11 cellular contexts compared by ENCODE assay signal in genomic region chr15:91855241-91855640, GRCh38. TPM values are rescaled to one million over a fixed set of nuclear protein-coding genes. Genes with fewer than 3 reads are reported as not detected.
DNase-seq lines count a peak whose midpoint lies in the region; ATAC-seq and TF ChIP-seq lines count a peak whose summit lies in the region.
"Had no signal": no experiment of that assay in that cellular context is flagged by ENCODE, and none has a peak within 500 bp of the region (broad histone marks: within the 10 kb centered on the region; RNA-seq: fewer than 3 reads in every experiment).

No MANE protein-coding gene starts in this region.

- TF ChIP-seq CTCF in left lung (IDR thresholded peaks at IDR 0.05) (no peak), WERI-Rb-1 (IDR thresholded peaks at IDR 0.05; ENCODE audit: low read depth, low read length) (no peak)

- H3K4me1 ChIP-seq in left lung = peaks cover 35 to 73% of the 10 kb centered on the region in 2 donors
- H3K4me1 ChIP-seq: prostate gland had no signal

- H3K4me3 ChIP-seq in left lung (peak overlapping the region; percentile 7 to 81), WERI-Rb-1 (ENCODE audit: low read depth, low read length) (no peak overlapping the region)

- intact Hi-C loops in left lung (cut with DNase I) = loop anchor here in 1 of 2 donors (10.0 kb wide), 1 partner anchor 150 kb away; no protein-coding TSS in a partner anchor

- H3K36me3 Mint-ChIP-seq in stimulated activated naive CD8-positive, alpha-beta T cell treated with anti-CD3 and anti-CD28 coated beads, Interleukin-15, Interleukin-2, amounts not matched to agents 100 ng/mL and 50 ng/mL, for 24 hours (ENCODE audit: low read depth) = no peaks in the 10 kb centered on the region
- H3K36me3 Mint-ChIP-seq in activated naive CD8-positive, alpha-beta T cell treated with anti-CD3 and anti-CD28 coated beads, Interleukin-2, amount 10 ng/mL, durations not matched to agents 7 days and 5 days = peaks cover 10% of the 10 kb centered on the region

- H3K36me3 ChIP-seq in left lung (no peaks in the 10 kb centered on the region), WERI-Rb-1 (no peaks in the 10 kb centered on the region)
- H3K36me3 ChIP-seq: prostate gland had no signal

- peaks cover 5% of the 10 kb centered on the region for H3K27me3 Mint-ChIP-seq in stimulated activated naive CD8-positive, alpha-beta T cell treated with anti-CD3 and anti-CD28 coated beads, Interleukin-15, Interleukin-2, amounts not matched to agents 100 ng/mL and 50 ng/mL, for 24 hours
- no peaks in the 10 kb centered on the region for H3K27me3 Mint-ChIP-seq in activated naive CD8-positive, alpha-beta T cell treated with anti-CD3 and anti-CD28 coated beads, Interleukin-2, amount 10 ng/mL, durations not matched to agents 7 days and 5 days

- ATAC-seq in stimulated activated naive CD8-positive, alpha-beta T cell treated with anti-CD3 and anti-CD28 coated beads, Interleukin-15, Interleukin-2, amounts not matched to agents 100 U/mL and 50 U/mL, for 24 hours = no peak
- no peak for ATAC-seq in activated naive CD8-positive, alpha-beta T cell treated with anti-CD3 and anti-CD28 coated beads, Interleukin-2, amount 10 ng/mL, durations not matched to agents 7 days and 5 days (ENCODE audit: low read depth)
- ATAC-seq in left lung = no peak
- ATAC-seq in HG03520 (IDR thresholded peaks at IDR 0.05; ENCODE audit: unreplicated experiment) = no peak
- ATAC-seq in HG02885 (IDR thresholded peaks at IDR 0.05; ENCODE audit: poor library complexity, unreplicated experiment) = no peak

- H3K27me3 ChIP-seq in left lung (no peaks in the 10 kb centered on the region), WERI-Rb-1 (ENCODE audit: insufficient read depth, low read depth, severe bottlenecking) (peaks cover 73% of the 10 kb centered on the region)

- POLR2A ChIA-PET in activated naive CD8-positive, alpha-beta T cell treated with anti-CD3 and anti-CD28 coated beads, Interleukin-2, amount 10 ng/mL, durations not matched to agents 7 days and 5 days (lab: Charles Lee) = interaction anchor here (1.9 kb wide), 1 partner anchor 149 kb away, joined by 13 read pairs; no protein-coding TSS in a partner anchor

- H3K27ac Mint-ChIP-seq in stimulated activated naive CD8-positive, alpha-beta T cell treated with anti-CD3 and anti-CD28 coated beads, Interleukin-15, Interleukin-2, amounts not matched to agents 100 ng/mL and 50 ng/mL, for 24 hours = peak overlapping the region; percentile 52
- H3K27ac Mint-ChIP-seq in activated naive CD8-positive, alpha-beta T cell treated with anti-CD3 and anti-CD28 coated beads, Interleukin-2, amount 10 ng/mL, durations not matched to agents 7 days and 5 days = no peak overlapping the region
- H3K27ac Mint-ChIP-seq: activated B cell treated with CpG ODN at 0.5 μM for 24 hours had no signal

- peak overlapping the region; percentile 20 for H3K4me3 Mint-ChIP-seq in stimulated activated naive CD8-positive, alpha-beta T cell treated with anti-CD3 and anti-CD28 coated beads, Interleukin-15, Interleukin-2, amounts not matched to agents 100 ng/mL and 50 ng/mL, for 24 hours
- H3K4me3 Mint-ChIP-seq in activated naive CD8-positive, alpha-beta T cell treated with anti-CD3 and anti-CD28 coated beads, Interleukin-2, amount 10 ng/mL, durations not matched to agents 7 days and 5 days = peak overlapping the region; percentile 85

- peak overlapping the region; percentile 13 to 98 for H3K27ac ChIP-seq in left lung
- H3K27ac ChIP-seq in WERI-Rb-1 = no peak overlapping the region

- peaks cover 69% of the 10 kb centered on the region for H3K4me1 Mint-ChIP-seq in stimulated activated naive CD8-positive, alpha-beta T cell treated with anti-CD3 and anti-CD28 coated beads, Interleukin-15, Interleukin-2, amounts not matched to agents 100 ng/mL and 50 ng/mL, for 24 hours (ENCODE audit: low read depth)
- H3K4me1 Mint-ChIP-seq in activated naive CD8-positive, alpha-beta T cell treated with anti-CD3 and anti-CD28 coated beads, Interleukin-2, amount 10 ng/mL, durations not matched to agents 7 days and 5 days = peaks cover 54% of the 10 kb centered on the region

- no peaks in the 10 kb centered on the region for H3K9me3 Mint-ChIP-seq in stimulated activated naive CD8-positive, alpha-beta T cell treated with anti-CD3 and anti-CD28 coated beads, Interleukin-15, Interleukin-2, amounts not matched to agents 100 ng/mL and 50 ng/mL, for 24 hours
- H3K9me3 Mint-ChIP-seq in activated naive CD8-positive, alpha-beta T cell treated with anti-CD3 and anti-CD28 coated beads, Interleukin-2, amount 10 ng/mL, durations not matched to agents 7 days and 5 days = no peaks in the 10 kb centered on the region

- DNase-seq in stimulated activated naive CD8-positive, alpha-beta T cell treated with anti-CD3 and anti-CD28 coated beads, Interleukin-15, Interleukin-2, amounts not matched to agents 100 U/mL and 50 U/mL, for 24 hours = no peak
- DNase-seq in activated naive CD8-positive, alpha-beta T cell treated with anti-CD3 and anti-CD28 coated beads, Interleukin-2, amount 10 ng/mL, durations not matched to agents 7 days and 5 days = no peak
- DNase-seq in left lung (no peak), WERI-Rb-1 (no peak), NCI-H226 (no peak)
- DNase-seq: activated B cell treated with CpG ODN at 0.5 μM for 24 hours, DMS79 had no signal

- no peaks in the 10 kb centered on the region for H3K9me3 ChIP-seq in left lung
- no peaks in the 10 kb centered on the region for H3K9me3 ChIP-seq in WERI-Rb-1 (ENCODE audit: severe bottlenecking)
- H3K9me3 ChIP-seq: prostate gland had no signal

RNA-seq across cellular contexts. Expression of gene SLCO3A1, which starts 1.7 kb away (rescaled TPM):
- total RNA-seq in activated naive CD8-positive, alpha-beta T cell treated with anti-CD3 and anti-CD28 coated beads, Interleukin-2, amount 10 ng/mL, durations not matched to agents 7 days and 5 days = 10 to 100 TPM; 29.2 to 29.5 TPM
- total RNA-seq in left lung = 10 to 100 TPM; 48.4 to 49.0 TPM
